1 cellular context compared by ENCODE assay signal in genomic region chr6:27775138-27775795, GRCh38.
TF ChIP-seq lines count a peak whose summit lies in the region.
"Not testable (repeated sequence)": the region's sequence is repeated elsewhere in the genome, so short reads cannot be mapped to it uniquely, and the experiment has no call there.

No MANE protein-coding gene starts in this region.

TF ChIP-seq in K562, 482 proteins besides CTCF, POLR2A, EP300 and RAD21 (continued from another document and continues in another):
- TF ChIP-seq ZNF23 (CRISPR knock-in tag; IDR thresholded peaks at IDR 0.05), result peak; percentile 78; the same call in 1 of the 2 replicates
- TF ChIP-seq ZNF165 (CRISPR knock-in tag; IDR thresholded peaks at IDR 0.05; ENCODE audit: borderline replicate concordance), result peak; percentile 73; the same call in 1 of the 2 replicates
- peak; percentile 62 for TF ChIP-seq MTA1 (IDR thresholded peaks at IDR 0.05; ENCODE audit: borderline replicate concordance)
- TF ChIP-seq TAL1 (IDR thresholded peaks at IDR 0.05), result peak; percentile 84
- TF ChIP-seq ZBTB26 (CRISPR knock-in tag; IDR thresholded peaks at IDR 0.05), result peak; percentile 84; the same call in 1 of the 2 replicates
- peak; percentile 13; the same call in 1 of the 2 replicates for TF ChIP-seq CLOCK (CRISPR knock-in tag; IDR thresholded peaks at IDR 0.05; ENCODE audit: borderline replicate concordance)
- TF ChIP-seq HOMEZ (CRISPR knock-in tag; IDR thresholded peaks at IDR 0.05), result peak; percentile 80; the same call in 1 of the 2 replicates
- TF ChIP-seq ZNF134 (CRISPR knock-in tag; conservative IDR thresholded peaks at IDR 0.05), result peak; percentile 51; the same call in 1 of the 2 replicates
- peak; percentile 88 for TF ChIP-seq L3MBTL2 (IDR thresholded peaks at IDR 0.05)
- TF ChIP-seq HDAC8 (tag; IDR thresholded peaks at IDR 0.05), result peak; percentile 91
- TF ChIP-seq CTBP1 (IDR thresholded peaks at IDR 0.05; ENCODE audit: borderline replicate concordance), result peak; percentile 44; the same call in 1 of the 2 replicates
- peak; percentile 65 to 77 for TF ChIP-seq KDM1A (IDR thresholded peaks at IDR 0.05)
- TF ChIP-seq TCF3 (CRISPR knock-in tag; IDR thresholded peaks at IDR 0.05), result peak; percentile 50; the same call in 1 of the 2 replicates
- peak; percentile 58; the same call in 1 of the 2 replicates for TF ChIP-seq KLF1 (tag; IDR thresholded peaks at IDR 0.05)
- peak; percentile 85; the same call in 1 of the 2 replicates for TF ChIP-seq MECOM (CRISPR knock-in tag; IDR thresholded peaks at IDR 0.05)
- peak; percentile 39; the same call in 1 of the 2 replicates for TF ChIP-seq NFE2L1 (tag; IDR thresholded peaks at IDR 0.05; ENCODE audit: borderline replicate concordance, low read depth)
- TF ChIP-seq ZNF140 (CRISPR knock-in tag; IDR thresholded peaks at IDR 0.05), result peak; percentile 88
- TF ChIP-seq HDAC3 (IDR thresholded peaks at IDR 0.05; ENCODE audit: borderline replicate concordance, partially characterized antibody), result peak; percentile 12
- TF ChIP-seq ZNF584 (CRISPR knock-in tag; IDR thresholded peaks at IDR 0.05; ENCODE audit: low read depth), result peak; percentile 55; the same call in 1 of the 2 replicates
- TF ChIP-seq NR2C2 (CRISPR knock-in tag; IDR thresholded peaks at IDR 0.05); MYC (IDR thresholded peaks at IDR 0.05; ENCODE audit: low read depth, low read length); ZBTB40 (CRISPR knock-in tag; IDR thresholded peaks at IDR 0.05): not testable (repeated sequence)
- TF ChIP-seq NR2C2 (tag; IDR thresholded peaks at IDR 0.05), result peak; percentile 17; the same call in 1 of the 2 replicates
- TF ChIP-seq CXXC5 (CRISPR knock-in tag; IDR thresholded peaks at IDR 0.05), result peak; percentile 89
- 0 out of 2 replicates have a peak, but pooled peaks have one; percentile 63 for TF ChIP-seq TCFL5 (CRISPR knock-in tag; conservative IDR thresholded peaks at IDR 0.05)
- peak; percentile 84; the same call in 1 of the 2 replicates for TF ChIP-seq ZBTB17 (CRISPR knock-in tag; IDR thresholded peaks at IDR 0.05)
- TF ChIP-seq MYC (CRISPR knock-in tag; IDR thresholded peaks at IDR 0.05; ENCODE audit: borderline replicate concordance, low read depth), result peak; percentile 71; the same call in 1 of the 2 replicates
- TF ChIP-seq SNAPC5 (CRISPR knock-in tag; IDR thresholded peaks at IDR 0.05), result peak; percentile 38; the same call in 1 of the 2 replicates
- peak; percentile 80 for TF ChIP-seq ZNF311 (CRISPR knock-in tag; IDR thresholded peaks at IDR 0.05)
- TF ChIP-seq ZNF699 (CRISPR knock-in tag; IDR thresholded peaks at IDR 0.05; ENCODE audit: insufficient replicate concordance), result peak; percentile 79
- TF ChIP-seq ZBTB40 (IDR thresholded peaks at IDR 0.05), result 0 out of 2 replicates have a peak, but pooled peaks have one; percentile 32
- peak; percentile 72 for TF ChIP-seq ID3 (CRISPR knock-in tag; IDR thresholded peaks at IDR 0.05)
- peak; percentile 78 for TF ChIP-seq ID3 (tag; IDR thresholded peaks at IDR 0.05)
- peak; percentile 71 for TF ChIP-seq SOX6 (IDR thresholded peaks at IDR 0.05)
- peak; percentile 92 for TF ChIP-seq PYGO2 (tag; IDR thresholded peaks at IDR 0.05)
- peak; percentile 73 for TF ChIP-seq ZNF707 (CRISPR knock-in tag; conservative IDR thresholded peaks at IDR 0.05)
- TF ChIP-seq HINFP (tag; conservative IDR thresholded peaks at IDR 0.05; ENCODE audit: low read depth), result peak; percentile 88
- TF ChIP-seq TEAD2 (tag; IDR thresholded peaks at IDR 0.05), result peak; percentile 83
- peak; percentile 69; the same call in 1 of the 2 replicates for TF ChIP-seq IRF9 (tag; IDR thresholded peaks at IDR 0.05)
- peak; percentile 60; the same call in 1 of the 2 replicates for TF ChIP-seq ZNF644 (tag; IDR thresholded peaks at IDR 0.05; ENCODE audit: low read depth)
- TF ChIP-seq ELK3 (CRISPR knock-in tag; IDR thresholded peaks at IDR 0.05), result 0 out of 2 replicates have a peak, but pooled peaks have one; percentile 40
- peak; percentile 91 for TF ChIP-seq SMAD4 (CRISPR knock-in tag; conservative IDR thresholded peaks at IDR 0.05)
- 0 out of 2 replicates have a peak, but pooled peaks have one; percentile 39 for TF ChIP-seq HMBOX1 (IDR thresholded peaks at IDR 0.05)
- TF ChIP-seq HDAC1 (IDR thresholded peaks at IDR 0.05), result peak in 1 of 2 experiments; percentile 68; a peak in 1 of 4 replicates
